Comparison of ENCODE assay signal across 1 cellular context in the genomic region with DNA sequence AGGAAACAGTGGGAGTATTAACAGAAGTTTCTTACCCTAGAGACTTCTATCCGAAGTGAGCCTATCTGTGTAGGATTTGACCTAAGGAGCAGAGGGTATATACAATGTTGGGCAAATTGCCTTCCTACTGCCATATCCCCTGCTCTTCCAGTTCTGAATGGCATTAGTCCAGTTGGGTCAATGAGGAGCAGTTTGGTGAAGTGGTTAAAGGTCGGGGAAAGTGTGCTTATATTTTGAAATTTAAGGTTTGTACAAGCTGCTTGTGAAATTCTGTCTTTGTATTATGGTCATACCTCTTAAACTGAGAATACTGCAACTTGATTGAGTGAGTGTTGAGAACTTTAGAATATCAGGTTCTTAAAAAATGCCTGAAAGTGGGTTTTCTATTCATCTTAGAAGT.
TF ChIP-seq lines count a peak whose summit lies in the region.

No MANE protein-coding gene starts in this region.

TF ChIP-seq in endothelial cell of umbilical vein, 7 proteins besides CTCF, POLR2A, EP300 and RAD21 (continued from another document):
- TF ChIP-seq JUN (IDR thresholded peaks at IDR 0.05; ENCODE audit: borderline replicate concordance, insufficient read depth, insufficient read length, low read depth): no peak
- no peak for TF ChIP-seq FOS (IDR thresholded peaks at IDR 0.05; ENCODE audit: borderline replicate concordance, insufficient read depth, low read length)
- TF ChIP-seq GATA2 (IDR thresholded peaks at IDR 0.05; ENCODE audit: insufficient read depth, insufficient read length, low read depth, low read length): no peak
- TF ChIP-seq, protein P1, sequence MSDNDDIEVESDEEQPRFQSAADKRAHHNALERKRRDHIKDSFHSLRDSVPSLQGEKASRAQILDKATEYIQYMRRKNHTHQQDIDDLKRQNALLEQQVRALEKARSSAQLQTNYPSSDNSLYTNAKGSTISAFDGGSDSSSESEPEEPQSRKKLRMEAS (IDR thresholded peaks at IDR 0.05; ENCODE audit: insufficient read depth, insufficient read length): no peak
TF ChIP-seq in endothelial cell of umbilical vein: peak in this region for 0.
